In the genomic region with DNA sequence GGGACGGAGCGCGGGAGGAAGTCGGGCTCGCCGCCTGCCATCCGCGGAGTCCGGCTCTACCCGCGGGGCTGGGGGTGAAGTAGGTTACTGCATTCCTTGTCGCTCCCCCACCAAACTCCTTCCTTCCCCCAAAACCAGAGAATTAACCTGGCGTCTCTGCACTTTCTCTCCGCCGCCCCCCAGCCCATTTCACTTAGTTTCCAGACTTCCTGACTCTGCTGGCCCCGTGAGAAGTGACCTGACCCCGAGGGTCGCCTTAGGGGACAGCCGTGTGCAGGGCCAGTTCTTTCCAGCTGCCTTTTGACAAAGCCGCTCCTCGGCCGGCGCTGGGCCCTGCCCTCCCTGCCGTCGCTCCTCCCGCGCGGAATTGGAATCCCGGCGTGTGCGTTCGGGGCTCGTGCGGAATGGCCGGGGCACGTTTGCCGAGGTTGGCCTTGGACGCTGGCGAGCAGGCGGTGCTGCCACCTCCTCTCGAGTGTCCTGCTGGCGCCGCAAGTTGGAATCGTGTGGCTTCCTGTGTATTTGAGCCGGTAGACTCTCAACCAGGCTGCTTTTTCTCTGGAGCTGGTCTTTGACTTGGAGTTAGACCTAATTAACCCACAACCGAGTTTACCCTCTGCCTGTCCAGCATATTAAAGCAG, we compare ENCODE assay signal across 1 cellular context.
A peak's percentile ranks its signal among the peaks of the same experiment; 100 is the strongest.
TF ChIP-seq lines count a peak whose summit lies in the region.

No MANE protein-coding gene starts in this region.

TF ChIP-seq in HepG2, 621 proteins besides CTCF, POLR2A, EP300 and RAD21 (continued from another document and continues in another):
- TF ChIP-seq PITX1 (CRISPR knock-in tag; IDR thresholded peaks at IDR 0.05) (peak; percentile 82; the same call in 1 of the 2 replicates), MLXIP (CRISPR knock-in tag; IDR thresholded peaks at IDR 0.05; ENCODE audit: borderline replicate concordance) (no peak), U2AF1 (optimal IDR thresholded peaks at IDR 0.05; ENCODE audit: low read depth, low read length) (peak; percentile 58), ZNF773 (CRISPR knock-in tag; IDR thresholded peaks at IDR 0.05; ENCODE audit: borderline replicate concordance) (peak; percentile 79), ZMYM4 (CRISPR knock-in tag; IDR thresholded peaks at IDR 0.05) (peak; percentile 91), ZNF253 (CRISPR knock-in tag; IDR thresholded peaks at IDR 0.05; ENCODE audit: borderline replicate concordance) (0 out of 2 replicates have a peak, but pooled peaks have one; percentile 55), CREM (IDR thresholded peaks at IDR 0.05) (no peak), CREM (CRISPR knock-in tag; IDR thresholded peaks at IDR 0.05) (no peak), RBM39 (IDR thresholded peaks at IDR 0.05; ENCODE audit: low read depth, low read length, poor library complexity, severe bottlenecking) (peak; percentile 55), ZNF790 (CRISPR knock-in tag; IDR thresholded peaks at IDR 0.05; ENCODE audit: borderline replicate concordance) (0 out of 2 replicates have a peak, but pooled peaks have one; percentile 33), ZNF451 (CRISPR knock-in tag; IDR thresholded peaks at IDR 0.05) (peak; percentile 73; the same call in 1 of the 2 replicates), ZFAT (CRISPR knock-in tag; conservative IDR thresholded peaks at IDR 0.05) (0 out of 2 replicates have a peak, but pooled peaks have one; percentile 30), RORA (CRISPR knock-in tag; IDR thresholded peaks at IDR 0.05) (no peak), ZNF562 (CRISPR knock-in tag; IDR thresholded peaks at IDR 0.05; ENCODE audit: borderline replicate concordance) (no peak; the same call in 1 of the 2 replicates), ELF4 (CRISPR knock-in tag; IDR thresholded peaks at IDR 0.05; ENCODE audit: borderline replicate concordance) (no peak), ZNF564 (CRISPR knock-in tag; IDR thresholded peaks at IDR 0.05) (peak; percentile 83; the same call in 1 of the 2 replicates), REST (IDR thresholded peaks at IDR 0.05; ENCODE audit: borderline replicate concordance in 1 of 2, low read depth in 1 of 2, low read length in 2 of 2) (no peak), CREBL2 (CRISPR knock-in tag; IDR thresholded peaks at IDR 0.05; ENCODE audit: borderline replicate concordance) (peak; percentile 55; the same call in 1 of the 2 replicates), ZFP1 (CRISPR knock-in tag; IDR thresholded peaks at IDR 0.05) (no peak), KLF16 (CRISPR knock-in tag; IDR thresholded peaks at IDR 0.05) (peak in 1 of 2 experiments; percentile 56; a peak in 1 of 4 replicates), ZNF709 (CRISPR knock-in tag; IDR thresholded peaks at IDR 0.05) (peak; percentile 65; the same call in 1 of the 2 replicates), ATF4 (CRISPR knock-in tag; IDR thresholded peaks at IDR 0.05) (peak in 1 of 2 experiments; percentile 67; a peak in 2 of 4 replicates), ESRRA (CRISPR knock-in tag; IDR thresholded peaks at IDR 0.05; ENCODE audit: low read depth) (peak; percentile 55; the same call in 1 of the 2 replicates), ZFP36 (IDR thresholded peaks at IDR 0.05; ENCODE audit: borderline replicate concordance, low read depth, low read length, partially characterized antibody) (no peak), ZFP37 (CRISPR knock-in tag; IDR thresholded peaks at IDR 0.05; ENCODE audit: borderline replicate concordance) (peak; percentile 76; the same call in 1 of the 2 replicates), ZNF572 (CRISPR knock-in tag; IDR thresholded peaks at IDR 0.05) (peak; percentile 67; the same call in 1 of the 2 replicates), ASH2L (IDR thresholded peaks at IDR 0.05; ENCODE audit: insufficient read length, low read depth, low read length) (peak; percentile 93), ZNF879 (CRISPR knock-in tag; IDR thresholded peaks at IDR 0.05) (0 out of 2 replicates have a peak, but pooled peaks have one; percentile 75), TIGD3 (CRISPR knock-in tag; IDR thresholded peaks at IDR 0.05; ENCODE audit: borderline replicate concordance) (peak; percentile 74; the same call in 1 of the 2 replicates), KAT2B (IDR thresholded peaks at IDR 0.05; ENCODE audit: borderline replicate concordance, low read depth, low read length) (no peak), REPIN1 (CRISPR knock-in tag; IDR thresholded peaks at IDR 0.05; ENCODE audit: borderline replicate concordance, low read depth) (0 out of 2 replicates have a peak, but pooled peaks have one; percentile 48), NRL (CRISPR knock-in tag; IDR thresholded peaks at IDR 0.05; ENCODE audit: borderline replicate concordance) (peak; percentile 90), JUND (CRISPR knock-in tag; IDR thresholded peaks at IDR 0.05) (0 out of 2 replicates have a peak, but pooled peaks have one; percentile 57), ZNF552 (CRISPR knock-in tag; IDR thresholded peaks at IDR 0.05; ENCODE audit: borderline replicate concordance) (peak; percentile 65; the same call in 1 of the 2 replicates)
- TF ChIP-seq, protein P1, sequence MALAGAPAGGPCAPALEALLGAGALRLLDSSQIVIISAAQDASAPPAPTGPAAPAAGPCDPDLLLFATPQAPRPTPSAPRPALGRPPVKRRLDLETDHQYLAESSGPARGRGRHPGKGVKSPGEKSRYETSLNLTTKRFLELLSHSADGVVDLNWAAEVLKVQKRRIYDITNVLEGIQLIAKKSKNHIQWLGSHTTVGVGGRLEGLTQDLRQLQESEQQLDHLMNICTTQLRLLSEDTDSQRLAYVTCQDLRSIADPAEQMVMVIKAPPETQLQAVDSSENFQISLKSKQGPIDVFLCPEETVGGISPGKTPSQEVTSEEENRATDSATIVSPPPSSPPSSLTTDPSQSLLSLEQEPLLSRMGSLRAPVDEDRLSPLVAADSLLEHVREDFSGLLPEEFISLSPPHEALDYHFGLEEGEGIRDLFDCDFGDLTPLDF (CRISPR knock-in tag; IDR thresholded peaks at IDR 0.05) = peak; percentile 78
- TF ChIP-seq, protein P2, sequence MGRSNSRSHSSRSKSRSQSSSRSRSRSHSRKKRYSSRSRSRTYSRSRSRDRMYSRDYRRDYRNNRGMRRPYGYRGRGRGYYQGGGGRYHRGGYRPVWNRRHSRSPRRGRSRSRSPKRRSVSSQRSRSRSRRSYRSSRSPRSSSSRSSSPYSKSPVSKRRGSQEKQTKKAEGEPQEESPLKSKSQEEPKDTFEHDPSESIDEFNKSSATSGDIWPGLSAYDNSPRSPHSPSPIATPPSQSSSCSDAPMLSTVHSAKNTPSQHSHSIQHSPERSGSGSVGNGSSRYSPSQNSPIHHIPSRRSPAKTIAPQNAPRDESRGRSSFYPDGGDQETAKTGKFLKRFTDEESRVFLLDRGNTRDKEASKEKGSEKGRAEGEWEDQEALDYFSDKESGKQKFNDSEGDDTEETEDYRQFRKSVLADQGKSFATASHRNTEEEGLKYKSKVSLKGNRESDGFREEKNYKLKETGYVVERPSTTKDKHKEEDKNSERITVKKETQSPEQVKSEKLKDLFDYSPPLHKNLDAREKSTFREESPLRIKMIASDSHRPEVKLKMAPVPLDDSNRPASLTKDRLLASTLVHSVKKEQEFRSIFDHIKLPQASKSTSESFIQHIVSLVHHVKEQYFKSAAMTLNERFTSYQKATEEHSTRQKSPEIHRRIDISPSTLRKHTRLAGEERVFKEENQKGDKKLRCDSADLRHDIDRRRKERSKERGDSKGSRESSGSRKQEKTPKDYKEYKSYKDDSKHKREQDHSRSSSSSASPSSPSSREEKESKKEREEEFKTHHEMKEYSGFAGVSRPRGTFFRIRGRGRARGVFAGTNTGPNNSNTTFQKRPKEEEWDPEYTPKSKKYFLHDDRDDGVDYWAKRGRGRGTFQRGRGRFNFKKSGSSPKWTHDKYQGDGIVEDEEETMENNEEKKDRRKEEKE (IDR thresholded peaks at IDR 0.05) = no peak
- TF ChIP-seq, protein P3, sequence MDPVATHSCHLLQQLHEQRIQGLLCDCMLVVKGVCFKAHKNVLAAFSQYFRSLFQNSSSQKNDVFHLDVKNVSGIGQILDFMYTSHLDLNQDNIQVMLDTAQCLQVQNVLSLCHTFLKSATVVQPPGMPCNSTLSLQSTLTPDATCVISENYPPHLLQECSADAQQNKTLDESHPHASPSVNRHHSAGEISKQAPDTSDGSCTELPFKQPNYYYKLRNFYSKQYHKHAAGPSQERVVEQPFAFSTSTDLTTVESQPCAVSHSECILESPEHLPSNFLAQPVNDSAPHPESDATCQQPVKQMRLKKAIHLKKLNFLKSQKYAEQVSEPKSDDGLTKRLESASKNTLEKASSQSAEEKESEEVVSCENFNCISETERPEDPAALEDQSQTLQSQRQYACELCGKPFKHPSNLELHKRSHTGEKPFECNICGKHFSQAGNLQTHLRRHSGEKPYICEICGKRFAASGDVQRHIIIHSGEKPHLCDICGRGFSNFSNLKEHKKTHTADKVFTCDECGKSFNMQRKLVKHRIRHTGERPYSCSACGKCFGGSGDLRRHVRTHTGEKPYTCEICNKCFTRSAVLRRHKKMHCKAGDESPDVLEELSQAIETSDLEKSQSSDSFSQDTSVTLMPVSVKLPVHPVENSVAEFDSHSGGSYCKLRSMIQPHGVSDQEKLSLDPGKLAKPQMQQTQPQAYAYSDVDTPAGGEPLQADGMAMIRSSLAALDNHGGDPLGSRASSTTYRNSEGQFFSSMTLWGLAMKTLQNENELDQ (CRISPR knock-in tag; IDR thresholded peaks at IDR 0.05; ENCODE audit: borderline replicate concordance) = no peak
- TF ChIP-seq, protein P4, sequence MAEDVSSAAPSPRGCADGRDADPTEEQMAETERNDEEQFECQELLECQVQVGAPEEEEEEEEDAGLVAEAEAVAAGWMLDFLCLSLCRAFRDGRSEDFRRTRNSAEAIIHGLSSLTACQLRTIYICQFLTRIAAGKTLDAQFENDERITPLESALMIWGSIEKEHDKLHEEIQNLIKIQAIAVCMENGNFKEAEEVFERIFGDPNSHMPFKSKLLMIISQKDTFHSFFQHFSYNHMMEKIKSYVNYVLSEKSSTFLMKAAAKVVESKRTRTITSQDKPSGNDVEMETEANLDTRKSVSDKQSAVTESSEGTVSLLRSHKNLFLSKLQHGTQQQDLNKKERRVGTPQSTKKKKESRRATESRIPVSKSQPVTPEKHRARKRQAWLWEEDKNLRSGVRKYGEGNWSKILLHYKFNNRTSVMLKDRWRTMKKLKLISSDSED (CRISPR knock-in tag; IDR thresholded peaks at IDR 0.05) = no peak
